Comparison of ENCODE assay signal across 19 cellular contexts in the genomic region with DNA sequence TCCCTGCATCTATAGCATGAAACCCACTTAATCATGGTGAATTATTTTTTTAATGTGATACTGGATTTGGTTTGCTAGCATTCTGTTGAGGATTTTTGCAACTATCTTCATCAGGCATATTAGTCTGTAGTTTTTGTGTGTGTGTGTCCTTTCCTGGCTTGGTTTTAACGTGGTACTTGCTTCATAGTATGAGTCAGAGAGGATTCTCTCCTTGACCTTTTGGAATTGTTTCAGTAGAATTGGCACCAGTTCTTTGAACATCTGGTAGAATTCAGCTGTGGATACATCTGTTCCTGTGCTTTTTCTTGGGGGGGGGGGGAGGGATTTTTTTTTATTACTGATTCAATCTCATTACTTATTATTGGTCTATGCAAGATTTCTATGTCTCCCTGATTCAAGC.
DNase-seq lines count a peak whose midpoint lies in the region; ATAC-seq and TF ChIP-seq lines count a peak whose summit lies in the region.
"Had no signal": no experiment of that assay in that cellular context is flagged by ENCODE, and none has a peak within 500 bp of the region (broad histone marks: within the 10 kb centered on the region; RNA-seq: fewer than 3 reads in every experiment).

No MANE protein-coding gene starts in this region.

- H3K4me3 ChIP-seq in choroid plexus epithelial cell (ENCODE audit: low read depth, low read length) (no peak overlapping the region), gastroesophageal sphincter (no peak overlapping the region)
- H3K4me3 ChIP-seq in CD8-positive, alpha-beta T cell (ENCODE audit: low read depth, low read length) = no peak overlapping the region
- H3K4me3 ChIP-seq: HAP-1 had no signal

- H3K36me3 Mint-ChIP-seq in CD8-positive, alpha-beta T cell = peaks cover 11% of the 10 kb centered on the region
- H3K36me3 Mint-ChIP-seq: IgD-negative memory B cell had no signal

- CTCF ChIA-PET in CD8-positive, alpha-beta T cell (lab: Charles Lee) = no interaction called here

- TF ChIP-seq CTCF in choroid plexus epithelial cell (conservative IDR thresholded peaks at IDR 0.05; ENCODE audit: low read depth, low read length) (no peak), gastroesophageal sphincter (IDR thresholded peaks at IDR 0.05) (no peak)
- no peak for TF ChIP-seq CTCF in CD8-positive, alpha-beta T cell (IDR thresholded peaks at IDR 0.05)

- no peaks in the 10 kb centered on the region for H3K27me3 ChIP-seq in gastroesophageal sphincter
- no peaks in the 10 kb centered on the region for H3K27me3 ChIP-seq in CD8-positive, alpha-beta T cell (ENCODE audit: insufficient read depth, low read length)

- H3K4me1 ChIP-seq in gastroesophageal sphincter = no peaks in the 10 kb centered on the region
- no peaks in the 10 kb centered on the region for H3K4me1 ChIP-seq in CD8-positive, alpha-beta T cell (ENCODE audit: insufficient read depth, low read length)
- H3K4me1 ChIP-seq: HAP-1 had no signal

- POLR2A ChIA-PET in CD8-positive, alpha-beta T cell (lab: Charles Lee) = no interaction called here

- peaks cover 3% of the 10 kb centered on the region for H3K9me3 Mint-ChIP-seq in CD8-positive, alpha-beta T cell
- H3K9me3 Mint-ChIP-seq: IgD-negative memory B cell had no signal

- no peak for TF ChIP-seq POLR2A in gastroesophageal sphincter (IDR thresholded peaks at IDR 0.05)

- intact Hi-C loops in left ventricle myocardium superior (cut with micrococcal nuclease) (no loop called here), Right ventricle myocardium superior (cut with DNase I) (no loop called here)
- intact Hi-C loops in CD8-positive, alpha-beta T cell (cut with DNase I, micrococcal nuclease) = no loop called here

- WGBS in gastroesophageal sphincter (ENCODE audit: low coverage in 1 of 2), 2 donors = 14 to 33% methylated on average over 1 of the region's 1 CpG

- H3K4me3 Mint-ChIP-seq in CD8-positive, alpha-beta T cell = no peak overlapping the region
- H3K4me3 Mint-ChIP-seq: IgD-negative memory B cell had no signal

- H3K27ac Mint-ChIP-seq in CD8-positive, alpha-beta T cell = no peak overlapping the region
- H3K27ac Mint-ChIP-seq: IgD-negative memory B cell had no signal

- H3K9me3 ChIP-seq in gastroesophageal sphincter = no peaks in the 10 kb centered on the region
- H3K9me3 ChIP-seq in CD8-positive, alpha-beta T cell (ENCODE audit: low read length) = no peaks in the 10 kb centered on the region
- H3K9me3 ChIP-seq: HAP-1 had no signal

- no peaks in the 10 kb centered on the region for H3K4me1 Mint-ChIP-seq in CD8-positive, alpha-beta T cell (ENCODE audit: low read depth)

- H3K36me3 ChIP-seq in gastroesophageal sphincter = no peaks in the 10 kb centered on the region
- no peaks in the 10 kb centered on the region for H3K36me3 ChIP-seq in CD8-positive, alpha-beta T cell (ENCODE audit: insufficient read depth, low read length)
- H3K36me3 ChIP-seq: HAP-1 had no signal

- H3K27ac ChIP-seq in gastroesophageal sphincter = no peak overlapping the region
- no peak overlapping the region for H3K27ac ChIP-seq in CD8-positive, alpha-beta T cell (ENCODE audit: low read depth, low read length)
- H3K27ac ChIP-seq: HL-60 had no signal

- ATAC-seq in left ventricle myocardium superior (peak; percentile 36), Right ventricle myocardium superior (ENCODE audit: poor library complexity) (no peak), gastroesophageal sphincter (peak; percentile 43)
- ATAC-seq in CD8-positive, alpha-beta T cell = no peak

- TF ChIP-seq EP300 in gastroesophageal sphincter (IDR thresholded peaks at IDR 0.05) = no peak

- H3K27me3 Mint-ChIP-seq in CD8-positive, alpha-beta T cell (ENCODE audit: low read depth) = no peaks in the 10 kb centered on the region

- DNase-seq in left ventricle myocardium superior (no peak), Right ventricle myocardium superior (no peak), choroid plexus epithelial cell (ENCODE audit: low read depth) (peak; percentile 1), T-helper 2 cell (no peak), NCI-H524 (lab: John Stamatoyannopoulos, UW) (no peak), islet precursor cell (no peak)
- DNase-seq in CD8-positive, alpha-beta T cell = no peak
- DNase-seq: 8988T, C1 segment of cervical spinal cord, DMS 273 treated with DMSO at 0.1 percent for 48 hours, GDM1, Kasumi-1, NCI-H187, NCI-H345, NCI-H774 had no signal

Comparison
In these comparisons a context has a peak if more than half of its experiments do, and no peak if none do; other contexts are left out.
1. ATAC-seq: peak in left ventricle myocardium superior (single experiment) and gastroesophageal sphincter (single experiment); none in Right ventricle myocardium superior (single experiment) and CD8-positive, alpha-beta T cell (single experiment).